Comparison of ENCODE assay signal across 8 cellular contexts in genomic region chr21:39386194-39386593, GRCh38. TPM values are rescaled to one million over a fixed set of nuclear protein-coding genes. Genes with fewer than 3 reads are reported as not detected.
DNase-seq lines count a peak whose midpoint lies in the region; ATAC-seq and TF ChIP-seq lines count a peak whose summit lies in the region.

No MANE protein-coding gene starts in this region.

- peaks cover 20% of the 10 kb centered on the region for H3F3A ChIP-seq in neural progenitor cell (ENCODE audit: low read depth)

- no peaks in the 10 kb centered on the region for H3K36me3 ChIP-seq in SJCRH30
- no peaks in the 10 kb centered on the region for H3K36me3 ChIP-seq in osteoblast (ENCODE audit: insufficient read depth, low read length)
- no peaks in the 10 kb centered on the region for H3K36me3 ChIP-seq in neural progenitor cell

- H3K4me2 ChIP-seq in osteoblast (ENCODE audit: insufficient read depth, low read length) (peak overlapping the region; percentile 94), neural progenitor cell (no peak overlapping the region)

- in situ Hi-C loops in G401 (cut with HindIII; ENCODE audit: low sequenced_read_pairs): no loop called here

- H3K36me3 Mint-ChIP-seq in neural progenitor cell: peaks cover 5% of the 10 kb centered on the region

- H3K27me3 Mint-ChIP-seq in neural progenitor cell (ENCODE audit: insufficient read depth, low read depth): peaks cover 2% of the 10 kb centered on the region

- H3K27ac Mint-ChIP-seq in neural progenitor cell: no peak overlapping the region

- H4K20me1 ChIP-seq in osteoblast (ENCODE audit: insufficient read depth, low read length) (peaks cover 11% of the 10 kb centered on the region), neural progenitor cell (ENCODE audit: low read depth) (peaks cover 28% of the 10 kb centered on the region)

- no peak for TF ChIP-seq CTCF in epithelial cell of esophagus (IDR thresholded peaks at IDR 0.05; ENCODE audit: insufficient read depth, low read depth, low read length, missing control alignments)
- no peak for TF ChIP-seq CTCF in osteoblast (IDR thresholded peaks at IDR 0.05; ENCODE audit: extremely low read depth, low read depth, low read length)
- TF ChIP-seq CTCF in neural progenitor cell (IDR thresholded peaks at IDR 0.05): no peak

- H3K27me3 ChIP-seq in SJCRH30 (no peaks in the 10 kb centered on the region), osteoblast (ENCODE audit: insufficient read depth, low read length) (no peaks in the 10 kb centered on the region), neural progenitor cell (no peaks in the 10 kb centered on the region)

- H3K4me3 ChIP-seq in SJCRH30 (peak overlapping the region; percentile 21), epithelial cell of esophagus (ENCODE audit: low read length) (peak overlapping the region; percentile 45), osteoblast (ENCODE audit: insufficient read depth, low read length) (peak overlapping the region; percentile 71), neural progenitor cell (no peak overlapping the region)

- peak overlapping the region; percentile 88 for H2AFZ ChIP-seq in osteoblast (ENCODE audit: low read length)
- no peak overlapping the region for H2AFZ ChIP-seq in neural progenitor cell (replicated peaks)

- H3K4me3 Mint-ChIP-seq in neural progenitor cell: no peak overlapping the region

- peak; percentile 70 for DNase-seq in G401 (ENCODE audit: low spot score)
- peak in 1 of 2 experiments; percentile 24 for DNase-seq in SJCRH30
- peak; percentile 18 for DNase-seq in epithelial cell of esophagus (ENCODE audit: low read depth)
- no peak for DNase-seq in osteoblast (ENCODE audit: insufficient read length, low spot score, missing footprints)
- DNase-seq in 8988T: no peak
- DNase-seq in neural progenitor cell (ENCODE audit: low spot score): no peak
- DNase-seq in OCI-M2 (lab: John Stamatoyannopoulos, UW; ENCODE audit: unreplicated experiment): no peak

- H3K9me3 ChIP-seq in SJCRH30 (replicated peaks) (no peaks in the 10 kb centered on the region), osteoblast (ENCODE audit: low read depth, low read length) (no peaks in the 10 kb centered on the region), neural progenitor cell (ENCODE audit: low read depth) (no peaks in the 10 kb centered on the region)

- no peaks in the 10 kb centered on the region for H3K4me1 ChIP-seq in SJCRH30
- peaks cover 36% of the 10 kb centered on the region for H3K4me1 ChIP-seq in osteoblast (ENCODE audit: insufficient read depth, low read length)
- H3K4me1 ChIP-seq in neural progenitor cell: peaks cover 15% of the 10 kb centered on the region

- H3K9ac ChIP-seq in neural progenitor cell: no peak overlapping the region

- ATAC-seq in HG02610 (IDR thresholded peaks at IDR 0.05; ENCODE audit: unreplicated experiment): no peak

- H3K27ac ChIP-seq in SJCRH30 (no peak overlapping the region; the same call in 1 of the 2 replicates), osteoblast (ENCODE audit: low read depth, low read length) (peak overlapping the region; percentile 71), neural progenitor cell (no peak overlapping the region)

- H3K79me2 ChIP-seq in osteoblast (ENCODE audit: insufficient read depth, low read length) (peaks cover 58% of the 10 kb centered on the region), neural progenitor cell (ENCODE audit: low read depth) (peaks cover 46% of the 10 kb centered on the region)

- H3K4me1 Mint-ChIP-seq in neural progenitor cell: peaks cover 38% of the 10 kb centered on the region

- no peaks in the 10 kb centered on the region for H3K9me3 Mint-ChIP-seq in neural progenitor cell

RNA-seq across cellular contexts. Expression of gene HMGN1, which starts 37.3 kb away (rescaled TPM):
- 480 and 489 TPM in 2 replicates for total RNA-seq in G401 (2014; rRNA removed; shearing (Covaris generic))
- total RNA-seq in SJCRH30 (2014; rRNA removed; shearing (Covaris generic)): 448 and 469 TPM in 2 replicates
- 130 and 154 TPM in 2 replicates for total RNA-seq in osteoblast
- total RNA-seq in neural progenitor cell (ENCODE audit: low replicate concordance): 516 and 903 TPM in 2 replicates

RNA-seq across cellular contexts. Expression of gene LCA5L, which starts 59.4 kb away (rescaled TPM):
- total RNA-seq in G401 (2014; rRNA removed; shearing (Covaris generic)): 0.18 and 5.0 TPM in 2 replicates
- total RNA-seq in SJCRH30 (2014; rRNA removed; shearing (Covaris generic)): not detected in 2 replicates
- 2.2 and 2.9 TPM in 2 replicates for total RNA-seq in osteoblast
- total RNA-seq in neural progenitor cell (ENCODE audit: low replicate concordance): 2.6 and 4.7 TPM in 2 replicates

Comparison
In these comparisons a context has a peak if more than half of its experiments do, and no peak if none do; other contexts are left out.
1. DNase-seq: peak in G401 (single experiment) and epithelial cell of esophagus (single experiment); none in osteoblast (single experiment), 8988T (single experiment), neural progenitor cell (single experiment) and OCI-M2 (single experiment).